1 cellular context compared by ENCODE assay signal in the genomic region with DNA sequence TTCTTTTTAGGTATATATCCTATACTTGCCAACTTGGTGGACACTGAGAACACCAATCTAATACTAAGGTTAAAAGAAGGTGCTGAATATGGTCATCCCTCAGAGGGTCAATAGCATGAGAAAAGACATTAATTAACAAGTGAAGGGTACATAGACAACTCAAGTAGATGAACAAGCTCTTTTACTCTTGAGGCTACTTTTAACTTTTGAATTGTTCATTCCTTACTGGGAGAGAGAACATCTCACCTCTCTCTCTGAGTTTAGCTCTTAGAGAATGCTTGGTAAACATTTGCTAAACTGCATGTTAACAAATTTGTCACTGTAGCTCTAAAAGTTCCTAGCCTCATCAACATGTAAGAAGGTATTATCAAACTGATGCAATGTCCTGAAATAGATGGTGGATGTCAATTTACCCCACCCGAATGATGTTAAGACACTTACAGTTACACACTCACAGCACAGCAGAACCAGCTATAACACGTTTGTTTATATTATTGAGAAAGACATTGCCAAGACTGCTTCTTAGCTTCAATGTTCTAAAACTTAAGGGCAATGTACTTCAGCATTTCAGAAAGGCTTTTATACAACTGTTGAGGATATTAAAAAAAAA.
TF ChIP-seq lines count a peak whose summit lies in the region.

No MANE protein-coding gene starts in this region.

TF ChIP-seq in SK-N-SH, 30 proteins besides CTCF, POLR2A, EP300 and RAD21 (continued from another document):
- TF ChIP-seq, protein P1, sequence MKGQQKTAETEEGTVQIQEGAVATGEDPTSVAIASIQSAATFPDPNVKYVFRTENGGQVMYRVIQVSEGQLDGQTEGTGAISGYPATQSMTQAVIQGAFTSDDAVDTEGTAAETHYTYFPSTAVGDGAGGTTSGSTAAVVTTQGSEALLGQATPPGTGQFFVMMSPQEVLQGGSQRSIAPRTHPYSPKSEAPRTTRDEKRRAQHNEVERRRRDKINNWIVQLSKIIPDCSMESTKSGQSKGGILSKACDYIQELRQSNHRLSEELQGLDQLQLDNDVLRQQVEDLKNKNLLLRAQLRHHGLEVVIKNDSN (IDR thresholded peaks at IDR 0.05; ENCODE audit: borderline replicate concordance, low read depth), result no peak
- TF ChIP-seq, protein P2, sequence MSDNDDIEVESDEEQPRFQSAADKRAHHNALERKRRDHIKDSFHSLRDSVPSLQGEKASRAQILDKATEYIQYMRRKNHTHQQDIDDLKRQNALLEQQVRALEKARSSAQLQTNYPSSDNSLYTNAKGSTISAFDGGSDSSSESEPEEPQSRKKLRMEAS (IDR thresholded peaks at IDR 0.05; ENCODE audit: low read depth), result no peak
- TF ChIP-seq, protein P3, sequence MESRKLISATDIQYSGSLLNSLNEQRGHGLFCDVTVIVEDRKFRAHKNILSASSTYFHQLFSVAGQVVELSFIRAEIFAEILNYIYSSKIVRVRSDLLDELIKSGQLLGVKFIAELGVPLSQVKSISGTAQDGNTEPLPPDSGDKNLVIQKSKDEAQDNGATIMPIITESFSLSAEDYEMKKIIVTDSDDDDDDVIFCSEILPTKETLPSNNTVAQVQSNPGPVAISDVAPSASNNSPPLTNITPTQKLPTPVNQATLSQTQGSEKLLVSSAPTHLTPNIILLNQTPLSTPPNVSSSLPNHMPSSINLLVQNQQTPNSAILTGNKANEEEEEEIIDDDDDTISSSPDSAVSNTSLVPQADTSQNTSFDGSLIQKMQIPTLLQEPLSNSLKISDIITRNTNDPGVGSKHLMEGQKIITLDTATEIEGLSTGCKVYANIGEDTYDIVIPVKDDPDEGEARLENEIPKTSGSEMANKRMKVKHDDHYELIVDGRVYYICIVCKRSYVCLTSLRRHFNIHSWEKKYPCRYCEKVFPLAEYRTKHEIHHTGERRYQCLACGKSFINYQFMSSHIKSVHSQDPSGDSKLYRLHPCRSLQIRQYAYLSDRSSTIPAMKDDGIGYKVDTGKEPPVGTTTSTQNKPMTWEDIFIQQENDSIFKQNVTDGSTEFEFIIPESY (IDR thresholded peaks at IDR 0.05; ENCODE audit: borderline replicate concordance, low read depth), result no peak
- TF ChIP-seq, protein P4, sequence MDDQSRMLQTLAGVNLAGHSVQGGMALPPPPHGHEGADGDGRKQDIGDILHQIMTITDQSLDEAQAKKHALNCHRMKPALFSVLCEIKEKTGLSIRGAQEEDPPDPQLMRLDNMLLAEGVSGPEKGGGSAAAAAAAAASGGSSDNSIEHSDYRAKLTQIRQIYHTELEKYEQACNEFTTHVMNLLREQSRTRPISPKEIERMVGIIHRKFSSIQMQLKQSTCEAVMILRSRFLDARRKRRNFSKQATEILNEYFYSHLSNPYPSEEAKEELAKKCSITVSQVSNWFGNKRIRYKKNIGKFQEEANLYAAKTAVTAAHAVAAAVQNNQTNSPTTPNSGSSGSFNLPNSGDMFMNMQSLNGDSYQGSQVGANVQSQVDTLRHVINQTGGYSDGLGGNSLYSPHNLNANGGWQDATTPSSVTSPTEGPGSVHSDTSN (IDR thresholded peaks at IDR 0.05), result no peak
- no peak for TF ChIP-seq ELF1 (IDR thresholded peaks at IDR 0.05)
- TF ChIP-seq CHD2 (IDR thresholded peaks at IDR 0.05; ENCODE audit: low read length, partially characterized antibody), result no peak
- TF ChIP-seq NFIC (IDR thresholded peaks at IDR 0.05; ENCODE audit: borderline replicate concordance), result no peak
- no peak for TF ChIP-seq FOXM1 (IDR thresholded peaks at IDR 0.05; ENCODE audit: low read depth)
- TF ChIP-seq MXI1 (IDR thresholded peaks at IDR 0.05; ENCODE audit: low read depth, low read length), result no peak
- TF ChIP-seq EZH2phosphoT487 (IDR thresholded peaks at IDR 0.05; ENCODE audit: borderline replicate concordance, low read depth), result no peak
